In genomic region chr12:2624543-2625266, GRCh38 we compare ENCODE assay signal across 9 cellular contexts.
DNase-seq lines count a peak whose midpoint lies in the region; ATAC-seq and TF ChIP-seq lines count a peak whose summit lies in the region.
"Had no signal": no experiment of that assay in that cellular context is flagged by ENCODE, and none has a peak within 500 bp of the region (broad histone marks: within the 10 kb centered on the region; RNA-seq: fewer than 3 reads in every experiment).

No MANE protein-coding gene starts in this region.

- H3K4me1 Mint-ChIP-seq in stimulated activated naive CD8-positive, alpha-beta T cell treated with anti-CD3 and anti-CD28 coated beads, Interleukin-15, amount 100 ng/mL, for 72 hours: peaks cover 7% of the 10 kb centered on the region

- H3K27ac Mint-ChIP-seq in stimulated activated naive CD8-positive, alpha-beta T cell treated with anti-CD3 and anti-CD28 coated beads, Interleukin-15, amount 100 ng/mL, for 72 hours: no peak overlapping the region

- ATAC-seq in stimulated activated naive CD8-positive, alpha-beta T cell treated with anti-CD3 and anti-CD28 coated beads, Interleukin-15, Interleukin-2, amounts not matched to agents 100 U/mL and 50 U/mL, for 24 hours: no peak
- no peak for ATAC-seq in stimulated activated naive CD8-positive, alpha-beta T cell treated with anti-CD3 and anti-CD28 coated beads, Interleukin-15, amount 100 ng/mL, for 72 hours
- ATAC-seq: Panc1 had no signal

- H3K27ac ChIP-seq in uterus: no peak overlapping the region

- H3K27me3 ChIP-seq in NT2/D1 (ENCODE audit: insufficient read depth, insufficient read length) (peaks cover 3% of the 10 kb centered on the region), uterus (no peaks in the 10 kb centered on the region)

- intact Hi-C loops in uterus (cut with DNase I; ENCODE audit: low total_unique reads): no loop called here

- H3K36me3 ChIP-seq in NT2/D1 (ENCODE audit: insufficient read depth, insufficient read length, low read length) (no peaks in the 10 kb centered on the region), uterus (no peaks in the 10 kb centered on the region)

- TF ChIP-seq CTCF in epithelial cell of proximal tubule (conservative IDR thresholded peaks at IDR 0.05; ENCODE audit: low read depth, low read length) (peak; percentile 42), uterus (IDR thresholded peaks at IDR 0.05) (no peak)

- peak overlapping the region; percentile 53 for H3K9ac ChIP-seq in NT2/D1 (ENCODE audit: insufficient read length, low read depth)

- H3K4me1 ChIP-seq in NT2/D1 (ENCODE audit: insufficient read depth, insufficient read length) (peaks cover 28% of the 10 kb centered on the region), uterus (no peaks in the 10 kb centered on the region)

- no peaks in the 10 kb centered on the region for H3K9me3 ChIP-seq in NT2/D1 (ENCODE audit: insufficient read depth, low read length)
- H3K9me3 ChIP-seq in uterus: no peaks in the 10 kb centered on the region

- H3K4me3 ChIP-seq in NT2/D1 (ENCODE audit: insufficient read length, low read depth) (no peak overlapping the region), epithelial cell of proximal tubule (ENCODE audit: low read depth, low read length) (no peak overlapping the region), uterus (no peak overlapping the region)

- no peak for TF ChIP-seq POLR2A in uterus (IDR thresholded peaks at IDR 0.05)

- peak; percentile 34 for DNase-seq in stimulated activated naive CD8-positive, alpha-beta T cell treated with anti-CD3 and anti-CD28 coated beads, Interleukin-15, Interleukin-2, amounts not matched to agents 100 U/mL and 50 U/mL, for 24 hours
- DNase-seq in stimulated activated naive CD8-positive, alpha-beta T cell treated with anti-CD3 and anti-CD28 coated beads, Interleukin-15, amount 100 ng/mL, for 72 hours: no peak
- DNase-seq in NT2/D1 (ENCODE audit: low read depth, low spot score): peak; percentile 98
- no peak for DNase-seq in epithelial cell of proximal tubule (ENCODE audit: low read depth)
- no peak for DNase-seq in NCI-H146 treated with DMSO at 0.1 percent for 48 hours (lab: John Stamatoyannopoulos, UW; ENCODE audit: unreplicated experiment)
- DNase-seq in Ammon's horn (ENCODE audit: low spot score): no peak
- no peak for DNase-seq in uterus
- DNase-seq in NCI-H1092 treated with DMSO at 0.1 percent for 48 hours (lab: John Stamatoyannopoulos, UW): no peak

- H3K27me3 Mint-ChIP-seq in stimulated activated naive CD8-positive, alpha-beta T cell treated with anti-CD3 and anti-CD28 coated beads, Interleukin-15, amount 100 ng/mL, for 72 hours: peaks cover 30% of the 10 kb centered on the region

- no peaks in the 10 kb centered on the region for H3K9me3 Mint-ChIP-seq in stimulated activated naive CD8-positive, alpha-beta T cell treated with anti-CD3 and anti-CD28 coated beads, Interleukin-15, amount 100 ng/mL, for 72 hours

- H3K4me3 Mint-ChIP-seq in stimulated activated naive CD8-positive, alpha-beta T cell treated with anti-CD3 and anti-CD28 coated beads, Interleukin-15, amount 100 ng/mL, for 72 hours: no peak overlapping the region

Comparison
In these comparisons a context has a peak if more than half of its experiments do, and no peak if none do; other contexts are left out.
1. DNase-seq: peak in stimulated activated naive CD8-positive, alpha-beta T cell treated with anti-CD3 and anti-CD28 coated beads, Interleukin-15, Interleukin-2, amounts not matched to agents 100 U/mL and 50 U/mL, for 24 hours (single experiment) and NT2/D1 (single experiment); none in stimulated activated naive CD8-positive, alpha-beta T cell treated with anti-CD3 and anti-CD28 coated beads, Interleukin-15, amount 100 ng/mL, for 72 hours (0 of 2), epithelial cell of proximal tubule (single experiment), NCI-H146 treated with DMSO at 0.1 percent for 48 hours (single experiment), Ammon's horn (single experiment), uterus (0 of 2) and NCI-H1092 treated with DMSO at 0.1 percent for 48 hours (single experiment).